ENCODE assay signal across 8 cellular contexts in the genomic region with DNA sequence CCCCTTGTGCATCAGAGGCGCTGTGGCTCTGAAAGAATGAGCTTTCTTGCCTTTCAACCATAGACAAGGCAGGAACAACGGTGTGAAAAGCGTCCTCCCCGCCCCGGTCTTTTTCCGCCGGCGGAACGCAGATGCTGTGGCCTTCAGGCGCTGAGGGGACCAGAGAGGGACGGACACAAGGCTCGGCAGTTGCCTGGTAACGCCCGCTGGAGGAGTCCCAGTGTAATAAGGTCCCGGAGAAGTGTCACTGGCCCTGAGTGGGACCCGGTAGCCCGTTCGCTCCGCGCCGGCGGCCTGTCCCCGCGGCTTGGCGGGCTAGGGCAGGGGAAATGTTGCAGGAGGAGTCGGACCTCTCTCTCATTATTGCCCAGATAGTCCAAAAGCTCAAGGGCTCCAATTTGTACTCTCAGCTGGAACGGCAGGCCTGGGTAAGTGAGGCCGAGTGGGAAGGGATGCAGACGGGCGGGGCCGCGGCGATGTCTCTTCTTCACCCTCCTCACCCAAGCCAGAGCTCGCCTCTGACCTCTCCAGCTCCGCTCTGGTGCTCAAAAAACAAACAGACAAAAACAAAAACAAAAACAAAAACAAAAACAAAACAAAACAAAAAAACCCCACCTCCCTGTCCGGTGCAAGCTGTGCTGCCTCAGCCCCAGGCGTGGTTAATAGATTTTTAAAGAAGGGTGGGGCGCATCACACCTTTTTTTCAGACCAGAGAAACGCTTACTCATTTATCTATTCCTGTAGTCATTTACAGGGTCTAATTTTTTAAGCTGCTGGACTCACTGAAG. TPM values are rescaled to one million over a fixed set of nuclear protein-coding genes. Genes with fewer than 3 reads are reported as not detected.
A peak's percentile ranks its signal among the peaks of the same experiment; 100 is the strongest.
DNase-seq lines count a peak whose midpoint lies in the region; ATAC-seq and TF ChIP-seq lines count a peak whose summit lies in the region.

A gene with protein sequence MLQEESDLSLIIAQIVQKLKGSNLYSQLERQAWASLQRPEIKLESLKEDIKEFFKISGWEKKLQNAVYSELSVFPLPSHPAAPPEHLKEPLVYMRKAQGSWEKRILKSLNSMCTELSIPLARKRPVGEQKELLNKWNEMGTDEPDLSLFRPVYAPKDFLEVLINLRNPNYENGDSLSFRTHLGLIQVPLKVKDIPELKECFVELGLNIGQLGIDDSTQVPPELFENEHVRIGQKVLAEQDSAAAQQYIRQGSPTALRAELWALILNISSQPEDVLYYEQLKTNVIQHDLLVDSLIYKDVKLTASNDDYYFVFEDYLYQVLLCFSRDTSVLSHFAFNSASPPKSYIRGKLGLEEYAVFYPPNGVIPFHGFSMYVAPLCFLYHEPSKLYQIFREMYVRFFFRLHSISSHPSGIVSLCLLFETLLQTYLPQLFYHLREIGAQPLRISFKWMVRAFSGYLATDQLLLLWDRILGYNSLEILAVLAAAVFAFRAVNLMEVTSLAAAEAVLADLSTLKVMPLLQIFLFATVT (plus strand): TSS at position 220 of the 788 bp plus-strand sequence. CDS start 110 bp downstream, at position 330.

- peak within 1 kb of the TSS; percentile 96 for H2AFZ ChIP-seq in SK-N-SH (ENCODE audit: low read depth)

- no peaks in the 10 kb centered on the region for H3K9me2 ChIP-seq in SK-N-SH

- peak within 1 kb of the TSS; percentile 70 for H3K9ac ChIP-seq in SK-N-SH

- H3K9me3 ChIP-seq in SK-N-SH: no peaks in the 10 kb centered on the region
- no peaks in the 10 kb centered on the region for H3K9me3 ChIP-seq in ovary
- no peaks in the 10 kb centered on the region for H3K9me3 ChIP-seq in thymus (ENCODE audit: control insufficient read depth)

- peaks cover 6% of the 10 kb centered on the region for H3K36me3 Mint-ChIP-seq in activated naive CD8-positive, alpha-beta T cell

- H3K9me3 Mint-ChIP-seq in activated naive CD8-positive, alpha-beta T cell (ENCODE audit: low read depth): no peaks in the 10 kb centered on the region

- H3K4me2 ChIP-seq in SK-N-SH: peak within 1 kb of the TSS; percentile 82

- peak within 1 kb of the TSS; percentile 94 for H3K4me3 Mint-ChIP-seq in activated naive CD8-positive, alpha-beta T cell

- peaks cover 31% of the 10 kb centered on the region for H3K4me1 Mint-ChIP-seq in activated naive CD8-positive, alpha-beta T cell (ENCODE audit: low read depth)

- peak; percentile 36 for TF ChIP-seq RAD21 in SK-N-SH (IDR thresholded peaks at IDR 0.05; ENCODE audit: low read length)

- TF ChIP-seq CTCF in GM10266 (IDR thresholded peaks at IDR 0.05; ENCODE audit: control insufficient read depth, insufficient read depth, low read depth, missing control alignments): no peak
- 0 out of 2 replicates have a peak, but pooled peaks have one; percentile 7 for TF ChIP-seq CTCF in SK-N-SH (IDR thresholded peaks at IDR 0.05)
- TF ChIP-seq CTCF in ovary (IDR thresholded peaks at IDR 0.05): no peak

- peak within 1 kb of the TSS; percentile 60 to 96 for H3K27ac ChIP-seq in SK-N-SH (ENCODE audit: low read depth in 2 of 2, low read length in 1 of 2)
- H3K27ac ChIP-seq in ovary: peak within 1 kb of the TSS; percentile 30 to 50
- H3K27ac ChIP-seq in thymus (ENCODE audit: low read depth): peak within 1 kb of the TSS; percentile 92

- H3K27ac Mint-ChIP-seq in activated naive CD8-positive, alpha-beta T cell: peak within 1 kb of the TSS; percentile 96

- H4K20me1 ChIP-seq in SK-N-SH (ENCODE audit: insufficient read depth): no peaks in the 10 kb centered on the region

- TF ChIP-seq EP300 in SK-N-SH (IDR thresholded peaks at IDR 0.05; ENCODE audit: borderline replicate concordance in 1 of 2, low read depth in 1 of 2, low read length in 1 of 2): peak; percentile 15 to 48; a peak in 2 of 4 replicates
- TF ChIP-seq EP300 in ovary (IDR thresholded peaks at IDR 0.05): no peak

- peaks cover 2% of the 10 kb centered on the region for H3K27me3 Mint-ChIP-seq in activated naive CD8-positive, alpha-beta T cell

- H3K4me1 ChIP-seq in SK-N-SH (ENCODE audit: control insufficient read depth in 1 of 2, insufficient read depth in 2 of 2, low read depth in 1 of 2, low read length in 1 of 2) (peaks cover 0 to 3% of the 10 kb centered on the region in 2 experiments; a peak in 2 of 4 replicates), ovary (ENCODE audit: insufficient read depth) (peaks cover 3% of the 10 kb centered on the region), thymus (ENCODE audit: control insufficient read depth, insufficient read depth, low read length) (peaks cover 3% of the 10 kb centered on the region)

- DNase-seq in GM10266 (ENCODE audit: extremely low spot score): peak; percentile 82
- DNase-seq in NCI-H1092 (lab: John Stamatoyannopoulos, UW): peak; percentile 92
- DNase-seq in SK-N-SH: peak; percentile 86
- DNase-seq in head of caudate nucleus: peak; percentile 81 to 97 (median 91)
- DNase-seq in ovary: peak; percentile 81 to 89 (median 86)

- intact Hi-C loops in head of caudate nucleus (cut with DNase I): loop anchor here (5.0 to 10.0 kb wide), 2 partner anchors 278 to 411 kb away; a partner anchor contains a TSS
- intact Hi-C loops in ovary (cut with DNase I): no loop called here

- no peaks in the 10 kb centered on the region for H3K27me3 ChIP-seq in SK-N-SH (ENCODE audit: insufficient read depth)
- no peaks in the 10 kb centered on the region for H3K27me3 ChIP-seq in ovary
- H3K27me3 ChIP-seq in thymus (ENCODE audit: control insufficient read depth, insufficient read depth): no peaks in the 10 kb centered on the region

- H3K4me3 ChIP-seq in SK-N-SH (ENCODE audit: low read depth in 2 of 2, low read length in 1 of 2) (peak within 1 kb of the TSS; percentile 81 to 91), ovary (peak within 1 kb of the TSS; percentile 93), thymus (ENCODE audit: low read length) (peak within 1 kb of the TSS; percentile 91)

- peak; percentile 100 for ATAC-seq in HG02610 (IDR thresholded peaks at IDR 0.05; ENCODE audit: unreplicated experiment)

- H3K79me2 ChIP-seq in SK-N-SH (ENCODE audit: insufficient read depth): peaks cover 48% of the 10 kb centered on the region

- CTCF ChIA-PET in SK-N-SH (lab: Yijun Ruan, JAX): interaction anchor here (0.7 to 1.8 kb wide), 9 partner anchors 9 to 254 kb away, joined by 3 to 6 read pairs (median 4); no protein-coding TSS in a partner anchor

- H3F3A ChIP-seq in SK-N-SH (replicated peaks; ENCODE audit: insufficient read depth): peaks cover 8% of the 10 kb centered on the region

- POLR2A ChIA-PET in SK-N-SH (lab: Yijun Ruan, JAX): interaction anchor here (1.4 kb wide), 1 partner anchor 16 kb away, joined by 6 read pairs; no protein-coding TSS in a partner anchor

- no peak for TF ChIP-seq POLR2A in ovary (IDR thresholded peaks at IDR 0.05)

- under 1% methylated on average over 32 of the region's 39 CpGs for WGBS in SK-N-SH (ENCODE audit: low lambda C conversion rate)
- 0 to 1% (median 0%) methylated on average over 39 of the region's 39 CpGs for WGBS in ovary, 3 donors
- WGBS in thymus: under 1% methylated on average over 39 of the region's 39 CpGs

- H3K36me3 ChIP-seq in SK-N-SH (replicated peaks in 1 of 2; ENCODE audit: control insufficient read depth in 1 of 2, insufficient read depth in 2 of 2, low read length in 1 of 2): no peaks in the 10 kb centered on the region
- no peaks in the 10 kb centered on the region for H3K36me3 ChIP-seq in ovary
- no peaks in the 10 kb centered on the region for H3K36me3 ChIP-seq in thymus (ENCODE audit: control insufficient read depth, insufficient read depth)

TF ChIP-seq in SK-N-SH, 30 proteins besides CTCF, POLR2A, EP300 and RAD21 (continues in another document):
- TF ChIP-seq CHD2 (IDR thresholded peaks at IDR 0.05; ENCODE audit: low read length, partially characterized antibody) (peak; percentile 93), GABPA (IDR thresholded peaks at IDR 0.05; ENCODE audit: low read depth) (peak; percentile 78), MXI1 (IDR thresholded peaks at IDR 0.05; ENCODE audit: low read depth, low read length) (peak; percentile 93), FOSL2 (IDR thresholded peaks at IDR 0.05; ENCODE audit: borderline replicate concordance, low read depth) (peak; percentile 49; the same call in 1 of the 2 replicates), TEAD4 (IDR thresholded peaks at IDR 0.05; ENCODE audit: borderline replicate concordance, insufficient read depth) (no peak)
- TF ChIP-seq, protein P1, sequence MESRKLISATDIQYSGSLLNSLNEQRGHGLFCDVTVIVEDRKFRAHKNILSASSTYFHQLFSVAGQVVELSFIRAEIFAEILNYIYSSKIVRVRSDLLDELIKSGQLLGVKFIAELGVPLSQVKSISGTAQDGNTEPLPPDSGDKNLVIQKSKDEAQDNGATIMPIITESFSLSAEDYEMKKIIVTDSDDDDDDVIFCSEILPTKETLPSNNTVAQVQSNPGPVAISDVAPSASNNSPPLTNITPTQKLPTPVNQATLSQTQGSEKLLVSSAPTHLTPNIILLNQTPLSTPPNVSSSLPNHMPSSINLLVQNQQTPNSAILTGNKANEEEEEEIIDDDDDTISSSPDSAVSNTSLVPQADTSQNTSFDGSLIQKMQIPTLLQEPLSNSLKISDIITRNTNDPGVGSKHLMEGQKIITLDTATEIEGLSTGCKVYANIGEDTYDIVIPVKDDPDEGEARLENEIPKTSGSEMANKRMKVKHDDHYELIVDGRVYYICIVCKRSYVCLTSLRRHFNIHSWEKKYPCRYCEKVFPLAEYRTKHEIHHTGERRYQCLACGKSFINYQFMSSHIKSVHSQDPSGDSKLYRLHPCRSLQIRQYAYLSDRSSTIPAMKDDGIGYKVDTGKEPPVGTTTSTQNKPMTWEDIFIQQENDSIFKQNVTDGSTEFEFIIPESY (IDR thresholded peaks at IDR 0.05; ENCODE audit: borderline replicate concordance, low read depth): no peak
- TF ChIP-seq, protein P2, sequence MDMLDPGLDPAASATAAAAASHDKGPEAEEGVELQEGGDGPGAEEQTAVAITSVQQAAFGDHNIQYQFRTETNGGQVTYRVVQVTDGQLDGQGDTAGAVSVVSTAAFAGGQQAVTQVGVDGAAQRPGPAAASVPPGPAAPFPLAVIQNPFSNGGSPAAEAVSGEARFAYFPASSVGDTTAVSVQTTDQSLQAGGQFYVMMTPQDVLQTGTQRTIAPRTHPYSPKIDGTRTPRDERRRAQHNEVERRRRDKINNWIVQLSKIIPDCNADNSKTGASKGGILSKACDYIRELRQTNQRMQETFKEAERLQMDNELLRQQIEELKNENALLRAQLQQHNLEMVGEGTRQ (IDR thresholded peaks at IDR 0.05; ENCODE audit: borderline replicate concordance, low read depth, low read length): peak; percentile 14; the same call in 1 of the 2 replicates

RNA-seq across cellular contexts. Expression of the gene that starts here (rescaled TPM):
- polyA plus RNA-seq in SK-N-SH (2012; rRNA removed) (4.2 and 6.8 TPM in 2 replicates), ovary (10 to 100 TPM in 1 of 2 donors, 1 to 10 TPM in 1; 6.0 to 10.8 TPM), thymus (9.7 TPM)
- 7.7 and 8.6 TPM in 2 replicates for polyA plus RNA-seq in SK-N-SH (2012; cell fraction: cytosol; rRNA removed)
- 2.1 and 6.5 TPM in 2 replicates for polyA plus RNA-seq in SK-N-SH (2012; cell fraction: nucleus; rRNA removed)
- 10 to 100 TPM; 13.4 to 25.2 (median 15.6) TPM for total RNA-seq in ovary

Comparison
In these comparisons a context has a peak if more than half of its experiments do, and no peak if none do; other contexts are left out.
1. Peak in every context shown above with its lines: DNase-seq, ATAC-seq, H3K4me3 ChIP-seq and H3K27ac ChIP-seq.
2. H3K27ac ChIP-seq: peak in every context shown above with its lines; median percentile 92 in thymus; 78 in SK-N-SH; 40 in ovary.